Comparison of ENCODE assay signal across 8 cellular contexts in the genomic region with DNA sequence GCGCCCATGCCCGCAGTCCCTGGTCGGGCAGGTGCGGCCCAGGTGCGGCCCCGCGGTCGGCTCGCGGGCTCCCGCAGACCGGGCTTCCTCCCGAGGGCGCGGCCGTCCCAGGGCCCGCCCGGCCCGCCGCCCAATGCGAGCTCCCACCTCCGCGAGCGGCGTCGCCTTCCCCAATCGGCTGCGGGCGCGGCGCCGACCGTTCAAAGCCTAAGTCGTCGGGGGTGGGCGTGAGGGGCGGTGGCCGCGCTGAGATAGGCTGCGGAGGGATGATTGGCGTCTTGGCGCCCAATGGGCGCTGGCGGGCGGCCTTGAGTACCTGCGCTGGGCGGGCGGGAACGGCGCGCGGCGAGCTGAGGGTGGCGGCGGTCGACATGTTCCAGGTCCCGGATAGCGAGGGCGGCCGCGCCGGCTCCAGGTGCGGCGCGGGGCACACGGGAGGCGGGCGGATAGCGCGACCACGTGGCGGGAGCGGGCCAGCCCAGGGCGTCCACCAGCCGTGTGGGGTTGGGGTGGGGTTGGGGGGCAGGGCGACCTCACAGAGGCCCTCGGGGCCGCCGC. TPM values are rescaled to one million over a fixed set of nuclear protein-coding genes. Genes with fewer than 3 reads are reported as not detected.
DNase-seq lines count a peak whose midpoint lies in the region; ATAC-seq and TF ChIP-seq lines count a peak whose summit lies in the region.

A gene with protein sequence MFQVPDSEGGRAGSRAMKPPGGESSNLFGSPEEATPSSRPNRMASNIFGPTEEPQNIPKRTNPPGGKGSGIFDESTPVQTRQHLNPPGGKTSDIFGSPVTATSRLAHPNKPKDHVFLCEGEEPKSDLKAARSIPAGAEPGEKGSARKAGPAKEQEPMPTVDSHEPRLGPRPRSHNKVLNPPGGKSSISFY (plus strand): TSS at position 338 of the 558 bp plus-strand sequence. CDS start 34 bp downstream, at position 372.

- peaks cover 47% of the 10 kb centered on the region for H3K79me2 ChIP-seq in PC-3 (ENCODE audit: low read length)

- H3K27me3 ChIP-seq in PC-3 (ENCODE audit: low read length) (no peaks in the 10 kb centered on the region), esophagus (ENCODE audit: control insufficient read depth in 1 of 2, insufficient read depth in 2 of 2, low read length in 2 of 2) (no peaks in the 10 kb centered on the region), muscle layer of colon (ENCODE audit: control insufficient read depth in 1 of 2, insufficient read depth in 2 of 2, low read length in 2 of 2) (no peaks in the 10 kb centered on the region)

- H4K20me1 ChIP-seq in PC-3 (ENCODE audit: low read length), result peaks cover 9% of the 10 kb centered on the region; the same call in 1 of the 2 replicates

- WGBS in esophagus, 2 donors, result 0 to 1% methylated on average over 44 to 79 of the region's 79 CpGs

- BruUV-seq in PC-3 (replicated peaks; lab: Mats Ljungman, UMichigan), result no TSS peak

- CTCF ChIA-PET in PC-3 (lab: Charles Lee), result interaction anchor here (0.7 kb wide), 1 partner anchor 12 kb away, joined by 12 read pairs; no protein-coding TSS in a partner anchor

- POLR2A ChIA-PET in PC-3 (lab: Charles Lee; ENCODE audit: unreplicated experiment), result interaction anchor here (0.5 to 1.5 kb wide), 9 partner anchors 12 to 376 kb away, joined by 3 to 26 read pairs (median 4); a partner anchor contains a TSS

- H3K9me3 ChIP-seq in PC-3 (ENCODE audit: low read length), result no peaks in the 10 kb centered on the region
- no peaks in the 10 kb centered on the region for H3K9me3 ChIP-seq in esophagus (ENCODE audit: control insufficient read depth in 2 of 2, insufficient read depth in 1 of 2, low read depth in 1 of 2, low read length in 1 of 2)
- H3K9me3 ChIP-seq in muscle layer of colon (ENCODE audit: low read length), result no peaks in the 10 kb centered on the region

- H3K27ac ChIP-seq in PC-3 (ENCODE audit: low read length), result peak within 1 kb of the TSS; percentile 76
- peak within 1 kb of the TSS; percentile 76 to 82 for H3K27ac ChIP-seq in esophagus (ENCODE audit: low read depth in 2 of 2, low read length in 1 of 2)
- H3K27ac ChIP-seq in muscle layer of colon (ENCODE audit: low read depth, low read length), result peak within 1 kb of the TSS; percentile 21

- 0 out of 2 replicates have a peak within 1 kb of the TSS, but pooled peaks have one; percentile 57 for H2AFZ ChIP-seq in PC-3 (ENCODE audit: low read length)

- intact Hi-C loops in PC-3 (cut with micrococcal nuclease), result loop anchor here (2.0 to 5.0 kb wide), 2 partner anchors 27 to 94 kb away; a partner anchor contains a TSS

- H3K4me2 ChIP-seq in PC-3 (ENCODE audit: low read length), result peak within 1 kb of the TSS; percentile 99

- peak within 1 kb of the TSS; percentile 96 for H3K9ac ChIP-seq in PC-3 (ENCODE audit: low read length)
- H3K9ac ChIP-seq in muscle layer of colon (ENCODE audit: low read length), result no peak within 1 kb of the TSS

- no peak for TF ChIP-seq CTCF in PC-3 (conservative IDR thresholded peaks at IDR 0.05; ENCODE audit: low read depth, low read length)

- peak within 1 kb of the TSS; percentile 87 for H3K4me3 ChIP-seq in Jurkat, Clone E6-1 (ENCODE audit: low read length)
- H3K4me3 ChIP-seq in PC-3 (ENCODE audit: low read length), result peak within 1 kb of the TSS; percentile 76
- H3K4me3 ChIP-seq in esophagus (ENCODE audit: low read depth in 1 of 2, low read length in 2 of 2), result peak within 1 kb of the TSS; percentile 60 to 80
- peak within 1 kb of the TSS; percentile 61 to 89 for H3K4me3 ChIP-seq in muscle layer of colon (ENCODE audit: low read depth in 1 of 2, low read length in 2 of 2)

- H3K9me2 ChIP-seq in PC-3 (replicated peaks; ENCODE audit: low read length), result no peaks in the 10 kb centered on the region

- ATAC-seq in GM21576 (IDR thresholded peaks at IDR 0.05; ENCODE audit: unreplicated experiment) (peak; percentile 87), PC-3 (peak; percentile 86)

- H3K4me1 ChIP-seq in PC-3 (ENCODE audit: insufficient read depth, low read length) (peaks cover 29% of the 10 kb centered on the region), esophagus (ENCODE audit: control insufficient read depth in 2 of 2, insufficient read depth in 2 of 2, low read length in 1 of 2) (peaks cover 2 to 3% of the 10 kb centered on the region in 2 donors), muscle layer of colon (ENCODE audit: insufficient read depth, low read length) (peaks cover 9% of the 10 kb centered on the region)

- H3F3A ChIP-seq in PC-3 (ENCODE audit: low read length, unreplicated experiment), result no peaks in the 10 kb centered on the region

- H3K36me3 ChIP-seq in PC-3 (ENCODE audit: low read depth, low read length) (peaks cover 3% of the 10 kb centered on the region; the same call in 1 of the 2 replicates), esophagus (ENCODE audit: control insufficient read depth in 2 of 2, insufficient read depth in 2 of 2, low read length in 1 of 2) (peaks cover 6 to 23% of the 10 kb centered on the region in 2 donors), muscle layer of colon (ENCODE audit: insufficient read depth, low read length) (peaks cover 21% of the 10 kb centered on the region)

- peak; percentile 87 for DNase-seq in DMS114 treated with DMSO at 0.1 percent for 48 hours (lab: John Stamatoyannopoulos, UW; ENCODE audit: unreplicated experiment)
- DNase-seq in Jurkat, Clone E6-1 (ENCODE audit: low read depth, low spot score), result peak; percentile 95
- DNase-seq in PC-3, result peak; percentile 95
- peak; percentile 97 for DNase-seq in activated T-cell treated with anti-CD3 and anti-CD28 coated beads for 48 hours (ENCODE audit: low read depth)
- peak; percentile 88 to 91 for DNase-seq in stimulated activated CD8-positive, alpha-beta memory T cell treated with anti-CD3 and anti-CD28 coated beads, Interleukin-7, amount 100 ng/mL, for 1 hour (ENCODE audit: low read depth in 2 of 2)

RNA-seq across cellular contexts. Expression of the gene that starts here (rescaled TPM):
- 111 TPM for polyA plus RNA-seq in Jurkat, Clone E6-1 (2012; ENCODE audit: insufficient read depth, insufficient read length)
- 85.2 and 86.5 TPM in 2 replicates for total RNA-seq in PC-3 (2014; rRNA removed)
- polyA plus RNA-seq in esophagus, result 10 to 100 TPM; 20.5 to 31.0 TPM

Comparison
In these comparisons a context has a peak if more than half of its experiments do, and no peak if none do; other contexts are left out.
1. Peak in every context shown above with its lines: DNase-seq, ATAC-seq, H3K4me3 ChIP-seq and H3K27ac ChIP-seq.
2. H3K27ac ChIP-seq: peak in every context shown above with its lines; median percentile 79 in esophagus; 76 in PC-3; 21 in muscle layer of colon.